ENCODE assay signal across 12 cellular contexts in genomic region chr16:56192644-56192960, GRCh38. TPM values are rescaled to one million over a fixed set of nuclear protein-coding genes. Genes with fewer than 3 reads are reported as not detected.
A peak's percentile ranks its signal among the peaks of the same experiment; 100 is the strongest.
DNase-seq lines count a peak whose midpoint lies in the region; ATAC-seq, FAIRE-seq and TF ChIP-seq lines count a peak whose summit lies in the region.
"Had no signal": no experiment of that assay in that cellular context is flagged by ENCODE, and none has a peak within 500 bp of the region (broad histone marks: within the 10 kb centered on the region; RNA-seq: fewer than 3 reads in every experiment).

No MANE protein-coding gene starts in this region.

- peak overlapping the region; percentile 58 for H3K4me3 ChIP-seq in iPS-15b (ENCODE audit: low read depth, low read length)

- H3K4me3 Mint-ChIP-seq in activated CD4-positive, alpha-beta T cell treated with anti-CD3 and anti-CD28 coated beads, Interleukin-2, amount 10 ng/mL, durations not matched to agents 7 days and 5 days, result peak overlapping the region; percentile 66
- peak overlapping the region; percentile 83 for H3K4me3 Mint-ChIP-seq in T-helper 17 cell

- peaks cover 85% of the 10 kb centered on the region for H3K27me3 Mint-ChIP-seq in activated CD4-positive, alpha-beta T cell treated with anti-CD3 and anti-CD28 coated beads, Interleukin-2, amount 10 ng/mL, durations not matched to agents 7 days and 5 days
- H3K27me3 Mint-ChIP-seq in T-helper 17 cell, result peaks cover 4% of the 10 kb centered on the region

- H3K9ac ChIP-seq in iPS-15b (ENCODE audit: low read depth, low read length), result no peak overlapping the region
- H3K9ac ChIP-seq: BLaER1 had no signal

- H3K9me3 ChIP-seq in T-helper 17 cell (ENCODE audit: control insufficient read depth, low read length, poor library complexity, severe bottlenecking), result no peaks in the 10 kb centered on the region
- no peaks in the 10 kb centered on the region for H3K9me3 ChIP-seq in iPS-15b (ENCODE audit: control insufficient read depth, insufficient read depth, low read length)
- H3K9me3 ChIP-seq: BLaER1 had no signal

- peaks cover 38% of the 10 kb centered on the region for H3K4me1 Mint-ChIP-seq in activated CD4-positive, alpha-beta T cell treated with anti-CD3 and anti-CD28 coated beads, Interleukin-2, amount 10 ng/mL, durations not matched to agents 7 days and 5 days
- H3K4me1 Mint-ChIP-seq in T-helper 17 cell, result peaks cover 18% of the 10 kb centered on the region

- peaks cover 20% of the 10 kb centered on the region for H3K4me1 ChIP-seq in iPS-15b (ENCODE audit: control insufficient read depth, insufficient read depth, low read length)

- no peak for DNase-seq in activated CD4-positive, alpha-beta T cell treated with anti-CD3 and anti-CD28 coated beads, Interleukin-2, amount 10 ng/mL, durations not matched to agents 7 days and 5 days
- no peak for DNase-seq in activated CD4-positive, alpha-beta T cell treated with anti-CD3 and anti-CD28 coated beads for 48 hours
- no peak for DNase-seq in T-helper 17 cell
- DNase-seq in superior temporal gyrus (ENCODE audit: extremely low spot score), result peak; percentile 49
- DNase-seq in urothelium cell line (ENCODE audit: low spot score), result no peak
- DNase-seq in GM20000 (ENCODE audit: low spot score), result no peak
- DNase-seq: NCI-H226, SW 1271 had no signal

- peak overlapping the region; percentile 69 for H3K27ac Mint-ChIP-seq in activated CD4-positive, alpha-beta T cell treated with anti-CD3 and anti-CD28 coated beads, Interleukin-2, amount 10 ng/mL, durations not matched to agents 7 days and 5 days
- no peak overlapping the region for H3K27ac Mint-ChIP-seq in T-helper 17 cell

- H3K9me3 Mint-ChIP-seq in activated CD4-positive, alpha-beta T cell treated with anti-CD3 and anti-CD28 coated beads, Interleukin-2, amount 10 ng/mL, durations not matched to agents 7 days and 5 days, result no peaks in the 10 kb centered on the region

- no peak for TF ChIP-seq CTCF in GM20000 (IDR thresholded peaks at IDR 0.05; ENCODE audit: extremely low read depth, missing control alignments)

- POLR2A ChIA-PET in activated CD4-positive, alpha-beta T cell treated with anti-CD3 and anti-CD28 coated beads, Interleukin-2, amount 10 ng/mL, durations not matched to agents 7 days and 5 days (lab: Charles Lee), result no interaction called here

- H3K36me3 Mint-ChIP-seq in activated CD4-positive, alpha-beta T cell treated with anti-CD3 and anti-CD28 coated beads, Interleukin-2, amount 10 ng/mL, durations not matched to agents 7 days and 5 days (ENCODE audit: low read depth), result peaks cover 13% of the 10 kb centered on the region
- no peaks in the 10 kb centered on the region for H3K36me3 Mint-ChIP-seq in T-helper 17 cell (ENCODE audit: low read depth)

- no peak for FAIRE-seq in urothelium cell line (lab: Jason Lieb, UNC)
- FAIRE-seq: islet of Langerhans had no signal

- CTCF ChIA-PET in activated CD4-positive, alpha-beta T cell treated with anti-CD3 and anti-CD28 coated beads, Interleukin-2, amount 10 ng/mL, durations not matched to agents 7 days and 5 days (lab: Charles Lee), result no interaction called here

- H3K36me3 ChIP-seq in iPS-15b (ENCODE audit: control insufficient read depth, insufficient read depth, low read length), result no peaks in the 10 kb centered on the region
- H3K36me3 ChIP-seq: BLaER1 had no signal

- no peak for ATAC-seq in T-helper 17 cell
- no peak for ATAC-seq in GM19397 (IDR thresholded peaks at IDR 0.05; ENCODE audit: unreplicated experiment)

- peaks cover 44% of the 10 kb centered on the region for H3K27me3 ChIP-seq in iPS-15b (ENCODE audit: control insufficient read depth, insufficient read depth, low read length)

RNA-seq across cellular contexts. Expression of gene GNAO1, which starts 1.3 kb away (rescaled TPM):
- 1 to 10 TPM; 4.2 to 4.5 TPM for total RNA-seq in activated CD4-positive, alpha-beta T cell treated with anti-CD3 and anti-CD28 coated beads, Interleukin-2, amount 10 ng/mL, durations not matched to agents 7 days and 5 days
- total RNA-seq in T-helper 17 cell, result 1 to 10 TPM; 7.0 to 7.2 TPM
